Comparison of ENCODE assay signal across 1 cellular context in the genomic region with DNA sequence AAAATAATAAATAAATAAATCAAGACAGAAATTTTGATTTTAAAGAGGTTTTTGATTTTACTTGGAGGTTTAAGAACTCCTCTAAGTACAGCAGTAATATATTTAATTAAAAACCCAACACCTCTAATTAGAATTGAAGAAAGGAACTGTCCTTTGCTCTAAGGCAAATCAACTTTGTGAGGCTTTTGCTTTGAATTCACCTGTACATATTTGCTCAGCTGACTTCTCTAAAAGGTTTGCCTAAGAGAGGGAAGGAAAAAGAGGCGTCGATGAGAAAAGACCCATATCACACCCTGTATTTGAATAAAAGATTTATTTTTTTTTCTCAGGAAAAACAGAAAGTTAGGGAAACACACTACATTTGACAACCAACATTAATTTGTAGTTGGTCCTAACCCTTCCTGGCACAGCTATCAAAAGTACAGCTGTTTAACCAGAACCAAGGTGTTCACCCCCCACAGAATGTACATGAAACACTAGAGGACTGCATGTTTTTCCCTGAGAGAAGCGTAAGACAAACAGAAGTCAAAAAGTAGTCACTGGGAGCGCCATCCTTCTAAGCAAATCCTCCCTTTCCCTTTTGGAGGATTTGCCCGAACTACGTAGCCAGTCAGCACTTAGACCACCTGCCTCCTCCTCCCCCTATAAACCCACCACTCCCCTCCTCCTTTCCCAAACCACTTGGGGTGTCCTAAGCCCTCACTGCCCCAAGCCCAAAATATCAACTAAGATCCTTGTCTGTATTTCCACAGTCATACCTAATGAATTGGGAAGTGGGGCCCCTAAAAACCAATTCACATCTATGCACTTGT.
TF ChIP-seq lines count a peak whose summit lies in the region.

No MANE protein-coding gene starts in this region.

TF ChIP-seq in GM12878, 131 proteins besides CTCF, POLR2A, EP300 and RAD21 (continued from another document):
- TF ChIP-seq, protein P1, sequence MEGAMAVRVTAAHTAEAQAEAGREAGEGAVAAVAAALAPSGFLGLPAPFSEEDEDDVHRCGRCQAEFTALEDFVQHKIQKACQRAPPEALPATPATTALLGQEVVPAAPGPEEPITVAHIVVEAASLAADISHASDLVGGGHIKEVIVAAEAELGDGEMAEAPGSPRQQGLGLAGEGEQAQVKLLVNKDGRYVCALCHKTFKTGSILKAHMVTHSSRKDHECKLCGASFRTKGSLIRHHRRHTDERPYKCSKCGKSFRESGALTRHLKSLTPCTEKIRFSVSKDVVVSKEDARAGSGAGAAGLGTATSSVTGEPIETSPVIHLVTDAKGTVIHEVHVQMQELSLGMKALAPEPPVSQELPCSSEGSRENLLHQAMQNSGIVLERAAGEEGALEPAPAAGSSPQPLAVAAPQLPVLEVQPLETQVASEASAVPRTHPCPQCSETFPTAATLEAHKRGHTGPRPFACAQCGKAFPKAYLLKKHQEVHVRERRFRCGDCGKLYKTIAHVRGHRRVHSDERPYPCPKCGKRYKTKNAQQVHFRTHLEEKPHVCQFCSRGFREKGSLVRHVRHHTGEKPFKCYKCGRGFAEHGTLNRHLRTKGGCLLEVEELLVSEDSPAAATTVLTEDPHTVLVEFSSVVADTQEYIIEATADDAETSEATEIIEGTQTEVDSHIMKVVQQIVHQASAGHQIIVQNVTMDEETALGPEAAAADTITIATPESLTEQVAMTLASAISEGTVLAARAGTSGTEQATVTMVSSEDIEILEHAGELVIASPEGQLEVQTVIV (IDR thresholded peaks at IDR 0.05; ENCODE audit: borderline replicate concordance, partially characterized antibody) = no peak
- TF ChIP-seq WRNIP1 (IDR thresholded peaks at IDR 0.05; ENCODE audit: borderline replicate concordance, low read depth, low read length) (no peak), HDGF (IDR thresholded peaks at IDR 0.05) (peak; percentile 52; the same call in 1 of the 2 replicates), NR2C1 (IDR thresholded peaks at IDR 0.05) (no peak), RB1 (IDR thresholded peaks at IDR 0.05; ENCODE audit: borderline replicate concordance) (no peak), SMC3 (IDR thresholded peaks at IDR 0.05; ENCODE audit: borderline replicate concordance, low read length) (no peak), TCF3 (IDR thresholded peaks at IDR 0.05; ENCODE audit: borderline replicate concordance, insufficient read depth, low read depth, low read length) (no peak), ZNF274 (IDR thresholded peaks at IDR 0.05; ENCODE audit: insufficient read depth, insufficient read length) (no peak), ZZZ3 (IDR thresholded peaks at IDR 0.05; ENCODE audit: control insufficient read depth, insufficient read length, low read depth) (no peak), FOS (IDR thresholded peaks at IDR 0.05; ENCODE audit: borderline replicate concordance, extremely low read depth, insufficient read length) (no peak), STAT1 (conservative IDR thresholded peaks at IDR 0.05) (no peak), HDAC6 (IDR thresholded peaks at IDR 0.05; ENCODE audit: unreplicated experiment) (no peak), IKZF2 (IDR thresholded peaks at IDR 0.05) (no peak), TCF12 (IDR thresholded peaks at IDR 0.05; ENCODE audit: low read depth, low read length) (no peak)
- TF ChIP-seq, protein P2, sequence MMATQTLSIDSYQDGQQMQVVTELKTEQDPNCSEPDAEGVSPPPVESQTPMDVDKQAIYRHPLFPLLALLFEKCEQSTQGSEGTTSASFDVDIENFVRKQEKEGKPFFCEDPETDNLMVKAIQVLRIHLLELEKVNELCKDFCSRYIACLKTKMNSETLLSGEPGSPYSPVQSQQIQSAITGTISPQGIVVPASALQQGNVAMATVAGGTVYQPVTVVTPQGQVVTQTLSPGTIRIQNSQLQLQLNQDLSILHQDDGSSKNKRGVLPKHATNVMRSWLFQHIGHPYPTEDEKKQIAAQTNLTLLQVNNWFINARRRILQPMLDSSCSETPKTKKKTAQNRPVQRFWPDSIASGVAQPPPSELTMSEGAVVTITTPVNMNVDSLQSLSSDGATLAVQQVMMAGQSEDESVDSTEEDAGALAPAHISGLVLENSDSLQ (IDR thresholded peaks at IDR 0.05) = no peak
- TF ChIP-seq, protein P3, sequence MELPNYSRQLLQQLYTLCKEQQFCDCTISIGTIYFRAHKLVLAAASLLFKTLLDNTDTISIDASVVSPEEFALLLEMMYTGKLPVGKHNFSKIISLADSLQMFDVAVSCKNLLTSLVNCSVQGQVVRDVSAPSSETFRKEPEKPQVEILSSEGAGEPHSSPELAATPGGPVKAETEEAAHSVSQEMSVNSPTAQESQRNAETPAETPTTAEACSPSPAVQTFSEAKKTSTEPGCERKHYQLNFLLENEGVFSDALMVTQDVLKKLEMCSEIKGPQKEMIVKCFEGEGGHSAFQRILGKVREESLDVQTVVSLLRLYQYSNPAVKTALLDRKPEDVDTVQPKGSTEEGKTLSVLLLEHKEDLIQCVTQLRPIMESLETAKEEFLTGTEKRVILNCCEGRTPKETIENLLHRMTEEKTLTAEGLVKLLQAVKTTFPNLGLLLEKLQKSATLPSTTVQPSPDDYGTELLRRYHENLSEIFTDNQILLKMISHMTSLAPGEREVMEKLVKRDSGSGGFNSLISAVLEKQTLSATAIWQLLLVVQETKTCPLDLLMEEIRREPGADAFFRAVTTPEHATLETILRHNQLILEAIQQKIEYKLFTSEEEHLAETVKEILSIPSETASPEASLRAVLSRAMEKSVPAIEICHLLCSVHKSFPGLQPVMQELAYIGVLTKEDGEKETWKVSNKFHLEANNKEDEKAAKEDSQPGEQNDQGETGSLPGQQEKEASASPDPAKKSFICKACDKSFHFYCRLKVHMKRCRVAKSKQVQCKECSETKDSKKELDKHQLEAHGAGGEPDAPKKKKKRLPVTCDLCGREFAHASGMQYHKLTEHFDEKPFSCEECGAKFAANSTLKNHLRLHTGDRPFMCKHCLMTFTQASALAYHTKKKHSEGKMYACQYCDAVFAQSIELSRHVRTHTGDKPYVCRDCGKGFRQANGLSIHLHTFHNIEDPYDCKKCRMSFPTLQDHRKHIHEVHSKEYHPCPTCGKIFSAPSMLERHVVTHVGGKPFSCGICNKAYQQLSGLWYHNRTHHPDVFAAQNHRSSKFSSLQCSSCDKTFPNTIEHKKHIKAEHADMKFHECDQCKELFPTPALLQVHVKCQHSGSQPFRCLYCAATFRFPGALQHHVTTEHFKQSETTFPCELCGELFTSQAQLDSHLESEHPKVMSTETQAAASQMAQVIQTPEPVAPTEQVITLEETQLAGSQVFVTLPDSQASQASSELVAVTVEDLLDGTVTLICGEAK (IDR thresholded peaks at IDR 0.05; ENCODE audit: borderline replicate concordance) = no peak
- TF ChIP-seq, protein P4, sequence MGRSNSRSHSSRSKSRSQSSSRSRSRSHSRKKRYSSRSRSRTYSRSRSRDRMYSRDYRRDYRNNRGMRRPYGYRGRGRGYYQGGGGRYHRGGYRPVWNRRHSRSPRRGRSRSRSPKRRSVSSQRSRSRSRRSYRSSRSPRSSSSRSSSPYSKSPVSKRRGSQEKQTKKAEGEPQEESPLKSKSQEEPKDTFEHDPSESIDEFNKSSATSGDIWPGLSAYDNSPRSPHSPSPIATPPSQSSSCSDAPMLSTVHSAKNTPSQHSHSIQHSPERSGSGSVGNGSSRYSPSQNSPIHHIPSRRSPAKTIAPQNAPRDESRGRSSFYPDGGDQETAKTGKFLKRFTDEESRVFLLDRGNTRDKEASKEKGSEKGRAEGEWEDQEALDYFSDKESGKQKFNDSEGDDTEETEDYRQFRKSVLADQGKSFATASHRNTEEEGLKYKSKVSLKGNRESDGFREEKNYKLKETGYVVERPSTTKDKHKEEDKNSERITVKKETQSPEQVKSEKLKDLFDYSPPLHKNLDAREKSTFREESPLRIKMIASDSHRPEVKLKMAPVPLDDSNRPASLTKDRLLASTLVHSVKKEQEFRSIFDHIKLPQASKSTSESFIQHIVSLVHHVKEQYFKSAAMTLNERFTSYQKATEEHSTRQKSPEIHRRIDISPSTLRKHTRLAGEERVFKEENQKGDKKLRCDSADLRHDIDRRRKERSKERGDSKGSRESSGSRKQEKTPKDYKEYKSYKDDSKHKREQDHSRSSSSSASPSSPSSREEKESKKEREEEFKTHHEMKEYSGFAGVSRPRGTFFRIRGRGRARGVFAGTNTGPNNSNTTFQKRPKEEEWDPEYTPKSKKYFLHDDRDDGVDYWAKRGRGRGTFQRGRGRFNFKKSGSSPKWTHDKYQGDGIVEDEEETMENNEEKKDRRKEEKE (IDR thresholded peaks at IDR 0.05) = no peak
